Comparison of ENCODE assay signal across 1 cellular context in the genomic region with DNA sequence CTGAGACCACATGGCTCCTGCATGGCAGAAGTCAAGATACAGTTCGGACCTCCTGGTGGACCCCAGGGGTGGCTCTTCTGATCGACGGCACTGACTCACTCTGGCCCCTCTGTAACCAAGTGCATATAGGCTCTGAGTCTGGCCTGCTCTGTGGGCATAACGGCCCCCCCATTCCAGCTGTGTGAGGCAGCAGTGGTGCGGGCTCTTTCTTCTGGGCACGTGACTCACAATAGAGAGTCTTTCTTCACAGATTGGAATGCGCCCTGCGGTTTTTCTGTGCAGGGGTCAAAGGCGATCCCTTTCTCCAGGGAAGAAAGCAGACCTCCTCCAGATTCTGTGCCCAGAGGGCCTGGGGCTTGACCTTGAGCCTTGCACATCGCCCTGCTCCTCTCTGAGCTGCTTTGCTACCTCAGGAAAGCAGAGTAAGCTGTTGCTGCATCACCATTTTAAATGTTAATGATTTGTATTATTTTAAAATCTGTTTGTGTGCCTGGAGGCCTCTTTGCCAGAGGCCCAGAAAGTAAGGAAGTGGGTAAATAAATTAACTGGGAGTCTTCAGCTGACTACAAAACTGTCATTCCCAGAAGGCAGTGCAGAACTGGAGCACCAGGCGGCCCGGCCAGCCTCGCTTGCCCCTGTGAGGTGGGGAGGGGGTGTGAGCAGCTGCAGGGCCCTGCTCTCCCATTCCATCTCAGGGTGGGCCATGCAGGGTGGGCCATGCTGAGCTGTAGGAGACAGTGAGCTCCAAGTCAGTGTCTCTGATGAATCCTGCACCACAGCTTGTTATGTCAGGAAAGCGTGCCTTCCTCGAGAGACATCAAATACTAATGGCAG.
TF ChIP-seq lines count a peak whose summit lies in the region.

No MANE protein-coding gene starts in this region.

TF ChIP-seq in GM12878, 131 proteins besides CTCF, POLR2A, EP300 and RAD21 (continued from another document):
- TF ChIP-seq MLLT1 (IDR thresholded peaks at IDR 0.05) (no peak), SMARCA5 (IDR thresholded peaks at IDR 0.05) (no peak), BRCA1 (IDR thresholded peaks at IDR 0.05; ENCODE audit: low read depth, low read length) (no peak), PAX8 (IDR thresholded peaks at IDR 0.05) (no peak)
TF ChIP-seq in GM12878: peak in this region for 0.
